Comparison of ENCODE assay signal across 13 cellular contexts in the genomic region with DNA sequence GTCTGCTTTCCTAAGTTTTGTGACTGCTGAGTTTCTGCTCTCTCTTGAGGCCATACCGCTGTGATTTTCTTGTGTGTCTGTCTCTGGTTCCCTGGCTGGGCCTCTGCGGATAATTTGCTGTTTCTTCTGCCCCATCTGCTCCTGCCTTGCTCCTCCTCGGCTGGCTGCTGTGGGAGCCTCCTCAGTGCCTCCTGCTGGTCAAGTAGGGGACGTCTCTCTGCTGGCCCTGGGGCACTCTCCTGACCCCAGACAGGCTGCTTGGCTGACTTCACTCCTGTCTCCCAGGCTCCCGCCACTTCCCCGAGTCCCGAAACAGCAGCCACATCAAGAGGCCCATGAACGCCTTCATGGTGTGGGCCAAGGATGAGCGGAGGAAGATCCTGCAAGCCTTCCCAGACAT. TPM values are rescaled to one million over a fixed set of nuclear protein-coding genes. Genes with fewer than 3 reads are reported as not detected.
DNase-seq lines count a peak whose midpoint lies in the region; ATAC-seq and TF ChIP-seq lines count a peak whose summit lies in the region.
"Had no signal": no experiment of that assay in that cellular context is flagged by ENCODE, and none has a peak within 500 bp of the region (broad histone marks: within the 10 kb centered on the region; RNA-seq: fewer than 3 reads in every experiment).

No MANE protein-coding gene starts in this region.

- no peak overlapping the region for H3K4me3 Mint-ChIP-seq in CD8-positive, alpha-beta memory T cell
- H3K4me3 Mint-ChIP-seq: activated T-cell treated with anti-CD3 and anti-CD28 coated beads, Interleukin-2, amount 50 U/mL, for 4 hours; natural killer cell treated with Interleukin-12 subunit alpha and Interleukin-12 subunit beta and Interleukin-15 and Interleukin-18, amount 100 ng/mL, for 72 hours had no signal

- DNase-seq in AG09319 (ENCODE audit: extremely low read depth, low read depth) (no peak), HFF-Myc (ENCODE audit: extremely low read depth, low read depth) (no peak), astrocyte of the spinal cord (ENCODE audit: low read depth, low spot score) (no peak), left lobe of liver (ENCODE audit: low spot score) (no peak)
- DNase-seq in CD8-positive, alpha-beta memory T cell: no peak
- DNase-seq: activated T-cell treated with anti-CD3 and anti-CD28 coated beads, Interleukin-2, amount 50 U/mL, for 4 hours; HCEC 1CT; KBM-7; Right ventricle myocardium superior had no signal

- H3K27ac ChIP-seq in CD8-positive, alpha-beta memory T cell (ENCODE audit: low read depth, low read length): no peak overlapping the region

- no peaks in the 10 kb centered on the region for H3K4me1 ChIP-seq in CD8-positive, alpha-beta memory T cell (ENCODE audit: insufficient read depth, low read length)

- ATAC-seq in left lobe of liver: peak; percentile 26
- no peak for ATAC-seq in GM21786 (IDR thresholded peaks at IDR 0.05; ENCODE audit: unreplicated experiment)
- ATAC-seq in GM21723 (IDR thresholded peaks at IDR 0.05; ENCODE audit: unreplicated experiment): no peak
- no peak for ATAC-seq in GM19023 (IDR thresholded peaks at IDR 0.05; ENCODE audit: unreplicated experiment)
- ATAC-seq: activated T-cell treated with anti-CD3 and anti-CD28 coated beads, Interleukin-2, amount 50 U/mL, for 4 hours; natural killer cell treated with Interleukin-12 subunit alpha and Interleukin-12 subunit beta and Interleukin-15 and Interleukin-18, amount 100 ng/mL, for 72 hours had no signal

- peak overlapping the region in 3 of 8 donors; percentile 6 to 70 (median 47) for H3K27ac Mint-ChIP-seq in CD8-positive, alpha-beta memory T cell
- H3K27ac Mint-ChIP-seq: natural killer cell treated with Interleukin-12 subunit alpha and Interleukin-12 subunit beta and Interleukin-15 and Interleukin-18, amount 100 ng/mL, for 72 hours had no signal

- no peaks in the 10 kb centered on the region for H3K27me3 Mint-ChIP-seq in CD8-positive, alpha-beta memory T cell
- H3K27me3 Mint-ChIP-seq: natural killer cell treated with Interleukin-12 subunit alpha and Interleukin-12 subunit beta and Interleukin-15 and Interleukin-18, amount 100 ng/mL, for 72 hours had no signal

- POLR2A ChIA-PET in CD8-positive, alpha-beta memory T cell (lab: Charles Lee): no interaction called here

- H3K4me1 Mint-ChIP-seq in CD8-positive, alpha-beta memory T cell: peaks cover 3% of the 10 kb centered on the region in 3 donors

- H3K36me3 Mint-ChIP-seq in CD8-positive, alpha-beta memory T cell: peaks cover 0 to 9% (median 1%) of the 10 kb centered on the region in 3 donors
- H3K36me3 Mint-ChIP-seq: natural killer cell treated with Interleukin-12 subunit alpha and Interleukin-12 subunit beta and Interleukin-15 and Interleukin-18, amount 100 ng/mL, for 72 hours had no signal

- H3K36me3 ChIP-seq in CD8-positive, alpha-beta memory T cell (ENCODE audit: insufficient read depth, low read length): no peaks in the 10 kb centered on the region

- H3K9me3 Mint-ChIP-seq in CD8-positive, alpha-beta memory T cell: no peaks in the 10 kb centered on the region
- H3K9me3 Mint-ChIP-seq: activated T-cell treated with anti-CD3 and anti-CD28 coated beads, Interleukin-2, amount 50 U/mL, for 4 hours; natural killer cell treated with Interleukin-12 subunit alpha and Interleukin-12 subunit beta and Interleukin-15 and Interleukin-18, amount 100 ng/mL, for 72 hours had no signal

- CTCF ChIA-PET in CD8-positive, alpha-beta memory T cell (lab: Charles Lee): no interaction called here

- no peaks in the 10 kb centered on the region for H3K9me3 ChIP-seq in CD8-positive, alpha-beta memory T cell (ENCODE audit: low read length)

- H3K4me3 ChIP-seq in HFF-Myc (replicated peaks; ENCODE audit: low read depth, low read length) (no peak overlapping the region), astrocyte of the spinal cord (ENCODE audit: low read depth, low read length) (no peak overlapping the region)
- H3K4me3 ChIP-seq in CD8-positive, alpha-beta memory T cell (ENCODE audit: low read length): no peak overlapping the region

- no peaks in the 10 kb centered on the region for H3K27me3 ChIP-seq in CD8-positive, alpha-beta memory T cell (ENCODE audit: insufficient read depth, low read length, poor library complexity, severe bottlenecking)

- in situ Hi-C loops in astrocyte of the spinal cord (cut with HindIII; ENCODE audit: low sequenced_read_pairs): no loop called here

- TF ChIP-seq CTCF in AG09319 (IDR thresholded peaks at IDR 0.05; ENCODE audit: low read depth, low read length): peak; percentile 19
- peak; percentile 36 for TF ChIP-seq CTCF in HFF-Myc (IDR thresholded peaks at IDR 0.05; ENCODE audit: low read depth, low read length, missing control alignments)
- peak; percentile 48 for TF ChIP-seq CTCF in astrocyte of the spinal cord (IDR thresholded peaks at IDR 0.05; ENCODE audit: low read depth, low read length)

RNA-seq across cellular contexts. Expression of gene ETNK2, which starts 28.5 kb away (rescaled TPM):
- 213 TPM for total RNA-seq in left lobe of liver
- 1 to 10 TPM in 1 of 2 experiments, under 1 TPM in 1; 0.91 to 1.1 TPM for total RNA-seq in CD8-positive, alpha-beta memory T cell
- polyA plus RNA-seq in CD8-positive, alpha-beta memory T cell: 6.1 TPM

RNA-seq across cellular contexts. Expression of gene REN, which starts 42.8 kb away (rescaled TPM):
- total RNA-seq in left lobe of liver: 0.20 TPM
- total RNA-seq in CD8-positive, alpha-beta memory T cell: not detected
- not detected for polyA plus RNA-seq in CD8-positive, alpha-beta memory T cell
- total RNA-seq: activated T-cell treated with anti-CD3 and anti-CD28 coated beads, Interleukin-2, amount 50 U/mL, for 4 hours; natural killer cell treated with Interleukin-12 subunit alpha and Interleukin-12 subunit beta and Interleukin-15 and Interleukin-18, amount 100 ng/mL, for 72 hours; Right ventricle myocardium superior had no signal

RNA-seq across cellular contexts. Expression of gene SOX13, which starts 50.5 kb away (rescaled TPM):
- 33.8 TPM for total RNA-seq in left lobe of liver
- 1 to 10 TPM; 3.1 TPM for total RNA-seq in CD8-positive, alpha-beta memory T cell
- polyA plus RNA-seq in CD8-positive, alpha-beta memory T cell: 5.5 TPM

Comparison
In these comparisons a context has a peak if more than half of its experiments do, and no peak if none do; other contexts are left out.
1. RNA of gene ETNK2, which starts 28.5 kb away (total RNA-seq): 213 TPM in left lobe of liver (single experiment); 0.91 to 1.1 TPM in CD8-positive, alpha-beta memory T cell; every median in the first group is over 100 times any median in the second.
2. Peak in every context shown above with its lines, with median percentiles within 50 percentile points of each other: CTCF ChIP-seq.